1 cellular context compared by ENCODE assay signal in the genomic region with DNA sequence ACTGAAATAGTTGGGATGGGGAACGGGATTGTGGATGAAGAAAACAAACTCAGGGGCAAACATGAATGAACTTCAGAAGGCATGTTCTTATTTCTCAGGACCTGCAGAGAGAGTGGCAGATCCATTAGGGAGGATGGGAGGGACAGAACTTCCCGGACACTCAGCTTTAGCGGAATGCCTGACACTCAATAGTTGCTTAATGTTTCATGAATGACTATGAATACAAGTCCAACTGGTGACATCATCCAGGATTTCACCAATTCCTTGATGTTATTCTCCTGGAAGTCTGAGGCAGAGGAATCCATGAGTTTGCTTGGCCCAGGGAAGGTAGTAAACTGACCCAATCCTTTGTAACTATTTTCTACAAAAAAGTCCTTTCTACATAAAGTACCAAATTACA.
TF ChIP-seq lines count a peak whose summit lies in the region.

No MANE protein-coding gene starts in this region.

TF ChIP-seq in IMR-90, 13 proteins besides CTCF, POLR2A, EP300 and RAD21:
- TF ChIP-seq CEBPB (IDR thresholded peaks at IDR 0.05; ENCODE audit: low read depth, low read length) (peak; percentile 97), MAFK (IDR thresholded peaks at IDR 0.05; ENCODE audit: low read depth, low read length) (no peak), RCOR1 (IDR thresholded peaks at IDR 0.05; ENCODE audit: insufficient replicate concordance, low read length) (peak; percentile 19), FOS (IDR thresholded peaks at IDR 0.05; ENCODE audit: low read depth, low read length) (peak; percentile 42; the same call in 1 of the 2 replicates)
- TF ChIP-seq, protein P1, sequence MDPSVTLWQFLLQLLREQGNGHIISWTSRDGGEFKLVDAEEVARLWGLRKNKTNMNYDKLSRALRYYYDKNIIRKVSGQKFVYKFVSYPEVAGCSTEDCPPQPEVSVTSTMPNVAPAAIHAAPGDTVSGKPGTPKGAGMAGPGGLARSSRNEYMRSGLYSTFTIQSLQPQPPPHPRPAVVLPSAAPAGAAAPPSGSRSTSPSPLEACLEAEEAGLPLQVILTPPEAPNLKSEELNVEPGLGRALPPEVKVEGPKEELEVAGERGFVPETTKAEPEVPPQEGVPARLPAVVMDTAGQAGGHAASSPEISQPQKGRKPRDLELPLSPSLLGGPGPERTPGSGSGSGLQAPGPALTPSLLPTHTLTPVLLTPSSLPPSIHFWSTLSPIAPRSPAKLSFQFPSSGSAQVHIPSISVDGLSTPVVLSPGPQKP (IDR thresholded peaks at IDR 0.05; ENCODE audit: borderline replicate concordance, low read depth, low read length), result no peak
